27 cellular contexts compared by ENCODE assay signal in the genomic region with DNA sequence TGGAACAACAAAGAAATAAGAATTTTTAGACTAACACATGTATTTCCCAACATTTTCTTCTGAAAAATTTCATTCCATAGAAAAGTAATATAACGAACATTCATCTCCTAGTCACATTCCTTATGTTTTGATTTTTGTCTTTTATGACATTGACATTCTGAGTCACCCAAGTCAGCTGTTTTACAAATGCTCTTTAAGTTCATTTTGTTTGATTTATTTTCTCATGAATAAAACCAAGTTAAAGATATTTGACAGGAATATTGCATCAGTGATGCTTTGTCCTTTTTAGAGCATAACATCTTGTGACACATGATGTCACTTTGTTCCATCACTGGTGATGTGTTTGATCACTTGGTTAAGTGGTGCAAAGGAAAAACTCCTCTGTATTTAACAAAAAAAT. TPM values are rescaled to one million over a fixed set of nuclear protein-coding genes. Genes with fewer than 3 reads are reported as not detected.
DNase-seq lines count a peak whose midpoint lies in the region; ATAC-seq, FAIRE-seq and TF ChIP-seq lines count a peak whose summit lies in the region.
"Had no signal": no experiment of that assay in that cellular context is flagged by ENCODE, and none has a peak within 500 bp of the region (broad histone marks: within the 10 kb centered on the region; RNA-seq: fewer than 3 reads in every experiment).

No MANE protein-coding gene starts in this region.

- H3K4me3 ChIP-seq in osteoblast (ENCODE audit: insufficient read depth, low read length): no peak overlapping the region
- no peak overlapping the region for H3K4me3 ChIP-seq in right lobe of liver
- H3K4me3 ChIP-seq: adrenal gland, lower lobe of right lung, SK-N-MC, transverse colon had no signal

- no peaks in the 10 kb centered on the region for H4K20me1 ChIP-seq in osteoblast (ENCODE audit: insufficient read depth, low read length)

- TF ChIP-seq CTCF in osteoblast (IDR thresholded peaks at IDR 0.05; ENCODE audit: extremely low read depth, low read depth, low read length): no peak
- no peak for TF ChIP-seq CTCF in right lobe of liver (IDR thresholded peaks at IDR 0.05)

- no peaks in the 10 kb centered on the region for H3K9me3 ChIP-seq in osteoblast (ENCODE audit: low read depth, low read length)
- H3K9me3 ChIP-seq in right lobe of liver: no peaks in the 10 kb centered on the region
- H3K9me3 ChIP-seq: adrenal gland, lower lobe of right lung, transverse colon had no signal

- H3K36me3 ChIP-seq in osteoblast (ENCODE audit: insufficient read depth, low read length): peaks cover 21% of the 10 kb centered on the region
- H3K36me3 ChIP-seq in right lobe of liver: no peaks in the 10 kb centered on the region
- H3K36me3 ChIP-seq: adrenal gland, brain microvascular endothelial cell, transverse colon had no signal

- no peak overlapping the region for H3K4me2 ChIP-seq in osteoblast (ENCODE audit: insufficient read depth, low read length)

- H3K27me3 ChIP-seq in osteoblast (ENCODE audit: insufficient read depth, low read length) (no peaks in the 10 kb centered on the region), right lobe of liver (no peaks in the 10 kb centered on the region)
- H3K27me3 ChIP-seq: adrenal gland, brain microvascular endothelial cell, transverse colon had no signal

- 77% methylated on average over 1 of the region's 1 CpG for WGBS in right lobe of liver (ENCODE audit: insufficient coverage, low coverage, low lambda C conversion rate, missing lambda C conversion rate)

- peaks cover 16% of the 10 kb centered on the region for H3K4me1 ChIP-seq in osteoblast (ENCODE audit: insufficient read depth, low read length)
- H3K4me1 ChIP-seq in right lobe of liver: no peaks in the 10 kb centered on the region
- H3K4me1 ChIP-seq: adrenal gland, lower lobe of right lung had no signal

- no peaks in the 10 kb centered on the region for H3K79me2 ChIP-seq in osteoblast (ENCODE audit: insufficient read depth, low read length)

- H2AFZ ChIP-seq in osteoblast (ENCODE audit: low read length): no peak overlapping the region

- no peak for TF ChIP-seq POLR2A in right lobe of liver (IDR thresholded peaks at IDR 0.05)

- intact Hi-C loops in right lobe of liver (cut with DNase I): no loop called here

- no peak overlapping the region for H3K27ac ChIP-seq in osteoblast (ENCODE audit: low read depth, low read length)
- no peak overlapping the region for H3K27ac ChIP-seq in right lobe of liver
- H3K27ac ChIP-seq: adrenal gland, brain microvascular endothelial cell, lower lobe of right lung, SK-N-MC, transverse colon had no signal

- FAIRE-seq in endometrium (lab: Jason Lieb, UNC): peak; percentile 78
- FAIRE-seq: GM12892, keratinocyte had no signal

- no peak for ATAC-seq in HG03196 (IDR thresholded peaks at IDR 0.05; ENCODE audit: unreplicated experiment)
- ATAC-seq in right lobe of liver: no peak
- ATAC-seq: CD8-positive, alpha-beta T cell; lower lobe of right lung had no signal

- DNase-seq in EH (ENCODE audit: low read depth) (peak; percentile 58), M059J (ENCODE audit: low read depth) (peak; percentile 9), osteoblast (ENCODE audit: insufficient read length, low spot score, missing footprints) (peak; percentile 58), cerebellar nuclear complex (lab: John Stamatoyannopoulos, UW) (no peak), DMS153 treated with DMSO at 0.1 percent for 48 hours (lab: John Stamatoyannopoulos, UW; ENCODE audit: unreplicated experiment) (no peak), right lobe of liver (no peak)
- DNase-seq: activated CD4-positive, alpha-beta T cell treated with anti-CD3 and anti-CD28 coated beads, Interleukin-2, amount 10 ng/mL, durations not matched to agents 24 days and 14 days; activated naive CD4-positive, alpha-beta T cell treated with Interleukin-2 at 50 U/mL for 16 hours; activated T-cell treated with anti-CD3 and anti-CD28 coated beads, Interleukin-2, amount 50 U/mL, for 48 hours; adrenal gland; brain microvascular endothelial cell; CD8-positive, alpha-beta T cell; DMS153; effector CD8-positive, alpha-beta T cell; H9; lower lobe of right lung; MM.1S; NCI-H1436 treated with DMSO at 0.1 percent for 48 hours; NCI-H2171 treated with DMSO at 0.1 percent for 48 hours; NCI-H524; transverse colon had no signal

RNA-seq across cellular contexts. Expression of gene HGF, which starts 48.4 kb away (rescaled TPM):
- total RNA-seq in M059J (2014; rRNA removed; shearing (Covaris generic)): 1.1 and 3.9 TPM in 2 replicates
- total RNA-seq in osteoblast: 41.3 and 69.8 TPM in 2 replicates
- total RNA-seq in right lobe of liver: 10 to 100 TPM; 11.5 to 38.9 (median 17.9) TPM
- total RNA-seq: activated CD4-positive, alpha-beta T cell treated with anti-CD3 and anti-CD28 coated beads, Interleukin-2, amount 10 ng/mL, durations not matched to agents 24 days and 14 days; CD8-positive, alpha-beta T cell; T-helper 2 cell treated with Interferon-gamma antibody and Interleukin-4, amounts not matched to agents 100 ng/mL and 5 ng/mL, for 36 hours had no signal

Comparison
In these comparisons a context has a peak if more than half of its experiments do, and no peak if none do; other contexts are left out.
1. DNase-seq: peak in EH (single experiment), M059J (single experiment) and osteoblast (single experiment); none in cerebellar nuclear complex (0 of 2), DMS153 treated with DMSO at 0.1 percent for 48 hours (single experiment) and right lobe of liver (0 of 3).